ENCODE assay signal across 1 cellular context in the genomic region with DNA sequence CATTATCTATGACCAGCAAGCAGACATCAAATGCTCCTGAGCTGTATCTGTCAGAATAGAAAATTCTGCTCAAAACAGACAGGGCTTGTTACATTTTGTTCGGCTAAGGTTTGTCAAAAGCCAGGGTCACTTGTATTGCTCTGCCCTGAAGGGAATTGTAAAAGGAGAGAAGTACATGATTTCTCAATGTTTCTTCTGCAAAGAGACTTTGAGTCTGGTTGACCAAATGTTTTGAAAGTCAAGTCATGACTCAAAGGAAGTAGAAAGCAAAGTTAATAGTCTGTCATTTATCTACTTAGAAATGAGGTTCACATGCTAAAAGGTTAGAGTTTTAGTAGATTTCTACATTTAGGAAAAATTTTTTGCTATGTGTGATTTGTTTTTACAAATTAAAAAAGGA.
TF ChIP-seq lines count a peak whose summit lies in the region.

No MANE protein-coding gene starts in this region.

TF ChIP-seq in WTC11, 78 proteins besides CTCF, POLR2A, EP300 and RAD21 (continued from another document):
- TF ChIP-seq, protein P1, sequence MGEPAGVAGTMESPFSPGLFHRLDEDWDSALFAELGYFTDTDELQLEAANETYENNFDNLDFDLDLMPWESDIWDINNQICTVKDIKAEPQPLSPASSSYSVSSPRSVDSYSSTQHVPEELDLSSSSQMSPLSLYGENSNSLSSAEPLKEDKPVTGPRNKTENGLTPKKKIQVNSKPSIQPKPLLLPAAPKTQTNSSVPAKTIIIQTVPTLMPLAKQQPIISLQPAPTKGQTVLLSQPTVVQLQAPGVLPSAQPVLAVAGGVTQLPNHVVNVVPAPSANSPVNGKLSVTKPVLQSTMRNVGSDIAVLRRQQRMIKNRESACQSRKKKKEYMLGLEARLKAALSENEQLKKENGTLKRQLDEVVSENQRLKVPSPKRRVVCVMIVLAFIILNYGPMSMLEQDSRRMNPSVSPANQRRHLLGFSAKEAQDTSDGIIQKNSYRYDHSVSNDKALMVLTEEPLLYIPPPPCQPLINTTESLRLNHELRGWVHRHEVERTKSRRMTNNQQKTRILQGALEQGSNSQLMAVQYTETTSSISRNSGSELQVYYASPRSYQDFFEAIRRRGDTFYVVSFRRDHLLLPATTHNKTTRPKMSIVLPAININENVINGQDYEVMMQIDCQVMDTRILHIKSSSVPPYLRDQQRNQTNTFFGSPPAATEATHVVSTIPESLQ (CRISPR knock-in tag; IDR thresholded peaks at IDR 0.05) = no peak
- TF ChIP-seq, protein P2, sequence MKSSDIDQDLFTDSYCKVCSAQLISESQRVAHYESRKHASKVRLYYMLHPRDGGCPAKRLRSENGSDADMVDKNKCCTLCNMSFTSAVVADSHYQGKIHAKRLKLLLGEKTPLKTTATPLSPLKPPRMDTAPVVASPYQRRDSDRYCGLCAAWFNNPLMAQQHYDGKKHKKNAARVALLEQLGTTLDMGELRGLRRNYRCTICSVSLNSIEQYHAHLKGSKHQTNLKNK (CRISPR knock-in tag; IDR thresholded peaks at IDR 0.05) = no peak
- no peak for TF ChIP-seq OVOL2 (CRISPR knock-in tag; IDR thresholded peaks at IDR 0.05; ENCODE audit: borderline replicate concordance)
